33 cellular contexts compared by ENCODE assay signal in the genomic region with DNA sequence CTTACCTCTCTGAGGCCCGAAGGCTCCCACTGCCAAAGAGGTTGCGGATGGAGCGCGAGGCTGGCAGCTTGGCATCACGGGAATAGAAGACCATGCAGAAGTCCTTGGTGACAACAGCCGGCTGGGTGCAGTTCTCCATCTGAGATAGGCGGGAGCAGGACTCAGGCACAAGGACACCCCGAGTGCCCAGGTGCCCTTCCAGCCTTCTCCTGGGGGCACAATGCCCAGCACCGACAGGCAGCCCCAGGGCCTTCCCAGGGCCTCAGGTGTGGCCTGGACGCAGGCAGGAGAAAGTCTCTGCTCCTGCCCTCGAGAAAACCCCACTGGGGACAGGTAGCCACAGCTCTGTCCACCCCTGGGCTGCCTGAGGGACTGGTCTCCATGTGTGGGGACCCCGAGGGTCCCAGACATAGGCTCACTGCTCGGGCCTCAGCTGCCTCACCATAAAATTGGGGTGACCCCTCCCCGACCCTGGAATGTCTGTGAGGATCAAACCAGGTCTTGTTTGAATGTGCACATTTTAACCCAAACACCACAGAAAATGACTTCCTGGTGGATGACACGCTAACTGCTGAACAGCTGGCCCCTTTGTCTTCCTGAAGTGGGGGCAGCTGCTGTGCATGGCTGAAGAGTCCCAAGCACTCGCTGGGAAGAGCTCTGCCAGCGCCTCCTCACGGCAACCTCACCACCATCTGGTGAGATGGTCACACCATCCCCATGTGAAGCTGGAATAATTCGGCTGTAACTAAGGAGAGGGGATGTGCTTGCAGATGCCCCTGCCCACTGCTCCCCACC. TPM values are rescaled to one million over a fixed set of nuclear protein-coding genes. Genes with fewer than 3 reads are reported as not detected.
A peak's percentile ranks its signal among the peaks of the same experiment; 100 is the strongest.
DNase-seq lines count a peak whose midpoint lies in the region; TF ChIP-seq lines count a peak whose summit lies in the region.
"Had no signal": no experiment of that assay in that cellular context is flagged by ENCODE, and none has a peak within 500 bp of the region (broad histone marks: within the 10 kb centered on the region; RNA-seq: fewer than 3 reads in every experiment).

No MANE protein-coding gene starts in this region.

- intact Hi-C loops in esophagus muscularis mucosa (cut with DNase I): no loop called here

- H3K4me3 ChIP-seq in esophagus muscularis mucosa: no peak overlapping the region
- H3K4me3 ChIP-seq: coronary artery, heart left ventricle, lung, right atrium auricular region had no signal

- no peak for TF ChIP-seq EP300 in esophagus muscularis mucosa (IDR thresholded peaks at IDR 0.05)

- TF ChIP-seq CTCF in esophagus muscularis mucosa (IDR thresholded peaks at IDR 0.05): no peak

- TF ChIP-seq POLR2A in esophagus muscularis mucosa (IDR thresholded peaks at IDR 0.05; ENCODE audit: low read depth): no peak

- H3K36me3 ChIP-seq in esophagus muscularis mucosa: no peaks in the 10 kb centered on the region
- H3K36me3 ChIP-seq: heart left ventricle, right atrium auricular region had no signal

- 72% methylated on average over 11 of the region's 19 CpGs for WGBS in esophagus muscularis mucosa

- H3K4me1 ChIP-seq in esophagus muscularis mucosa: no peaks in the 10 kb centered on the region
- H3K4me1 ChIP-seq: heart left ventricle, right atrium auricular region had no signal

- no peak overlapping the region for H3K27ac ChIP-seq in esophagus muscularis mucosa (replicated peaks in 1 of 4)
- H3K27ac ChIP-seq: coronary artery, heart left ventricle, right atrium auricular region, RWPE1 had no signal

- peaks cover 0 to 20% (median 0%) of the 10 kb centered on the region in 4 donors for H3K27me3 ChIP-seq in esophagus muscularis mucosa
- H3K27me3 ChIP-seq: right atrium auricular region had no signal

- no peaks in the 10 kb centered on the region for H3K9me3 ChIP-seq in esophagus muscularis mucosa
- H3K9me3 ChIP-seq: heart left ventricle, right atrium auricular region had no signal

- peak; percentile 92 for DNase-seq in DMS 273 (lab: John Stamatoyannopoulos, UW; ENCODE audit: unreplicated experiment)
- DNase-seq in LHCN-M2 (ENCODE audit: low read depth): peak; percentile 53
- peak; percentile 0 for DNase-seq in NCI-H774 (lab: John Stamatoyannopoulos, UW)
- DNase-seq in medulla oblongata (ENCODE audit: extremely low spot score): peak; percentile 26
- DNase-seq in NCI-H1436 treated with DMSO at 0.1 percent for 48 hours (lab: John Stamatoyannopoulos, UW): no peak
- DNase-seq in esophagus muscularis mucosa (ENCODE audit: extremely low spot score): no peak
- DNase-seq in middle frontal gyrus (ENCODE audit: extremely low spot score, low spot score): no peak
- DNase-seq: activated CD4-positive, alpha-beta T cell treated with anti-CD3 and anti-CD28 coated beads for 4 hours; activated effector memory CD4-positive, alpha-beta T cell treated with Interleukin-2 at 50 U/mL for 16 hours; activated naive CD8-positive, alpha-beta T cell treated with anti-CD3 and anti-CD28 coated beads, Interleukin-2, amount 10 ng/mL, durations not matched to agents 7 days and 5 days; effector memory CD4-positive, alpha-beta T cell; foreskin fibroblast; GOT3; heart left ventricle; kidney glomerular epithelial cell; NCI-H1048; NCI-H2081 treated with DMSO at 0.1 percent for 48 hours; NCI-H82; stimulated activated CD4-positive, alpha-beta T cell treated with anti-CD3 and anti-CD28 coated beads, Interleukin-12 subunit alpha, Interleukin-12 subunit beta, amount 100 ng/mL, for 4 hours; stimulated activated CD4-positive, alpha-beta T cell treated with anti-CD3 and anti-CD28 coated beads, Interleukin-4, amount 100 ng/mL, for 1 hour; substantia nigra; T-helper 2 cell had no signal

RNA-seq across cellular contexts. Expression of gene AQP12A, which starts 33.8 kb away (rescaled TPM):
- total RNA-seq in LHCN-M2 (2014; rRNA removed): not detected in 2 replicates
- not detected for polyA plus RNA-seq in LHCN-M2 (2012)
- not detected for total RNA-seq in esophagus muscularis mucosa
- total RNA-seq: activated naive CD8-positive, alpha-beta T cell treated with anti-CD3 and anti-CD28 coated beads, Interleukin-2, amount 10 ng/mL, durations not matched to agents 7 days and 5 days; astrocyte; cardiac septum; G401; heart left ventricle; lung; mucosa of gallbladder; right atrium auricular region had no signal
- polyA plus RNA-seq: CD14-positive monocyte, esophagus, heart left ventricle, lung, neural cell had no signal

RNA-seq across cellular contexts. Expression of gene AQP12B, which starts 42.8 kb away (rescaled TPM):
- total RNA-seq in LHCN-M2 (2014; rRNA removed) (not detected in 2 replicates), esophagus muscularis mucosa (not detected)
- not detected for polyA plus RNA-seq in LHCN-M2 (2012)
- total RNA-seq: activated naive CD8-positive, alpha-beta T cell treated with anti-CD3 and anti-CD28 coated beads, Interleukin-2, amount 10 ng/mL, durations not matched to agents 7 days and 5 days; astrocyte; cardiac septum; G401; heart left ventricle; mucosa of gallbladder; right atrium auricular region had no signal
- polyA plus RNA-seq: CD14-positive monocyte, esophagus, heart left ventricle, lung, neural cell had no signal

Comparison
In these comparisons a context has a peak if more than half of its experiments do, and no peak if none do; other contexts are left out.
1. DNase-seq: peak in DMS 273 (single experiment), LHCN-M2 (single experiment), NCI-H774 (single experiment) and medulla oblongata (single experiment); none in NCI-H1436 treated with DMSO at 0.1 percent for 48 hours (single experiment), esophagus muscularis mucosa (single experiment) and middle frontal gyrus (single experiment).